In genomic region chr2:241009601-241010530, GRCh38 we compare ENCODE assay signal across 8 cellular contexts. TPM values are rescaled to one million over a fixed set of nuclear protein-coding genes. Genes with fewer than 3 reads are reported as not detected.
DNase-seq lines count a peak whose midpoint lies in the region; ATAC-seq, FAIRE-seq and TF ChIP-seq lines count a peak whose summit lies in the region.

No MANE protein-coding gene starts in this region.

- WGBS in IMR-90 (ENCODE audit: extremely low coverage in 2 of 2, insufficient read length in 1 of 2), 2 experiments = 20% methylated on average over 4 of the region's 28 CpGs; no CpG with 5 or more reads in 1 of the 2 experiments

- peaks cover 0 to 5% of the 10 kb centered on the region in 2 experiments; a peak in 1 of 4 replicates for H3K79me1 ChIP-seq in IMR-90 (ENCODE audit: low read depth in 1 of 2, low read length in 2 of 2)

- peaks cover 12% of the 10 kb centered on the region for H3K4me1 Mint-ChIP-seq in activated T-helper 2 cell treated with anti-CD3 and anti-CD28 coated beads, Interferon-gamma antibody, Interleukin-2, Interleukin-4, amounts not matched to agents 10 μg/mL and 5 μg/mL and 100 μg/mL, durations not matched to agents 14 hours and 24 hours and 36 hours (ENCODE audit: low read depth)
- peaks cover 0 to 17% of the 10 kb centered on the region in 2 donors for H3K4me1 Mint-ChIP-seq in natural killer cell

- H2BK20ac ChIP-seq in IMR-90 (ENCODE audit: low read depth, low read length) = peak overlapping the region; percentile 27

- intact Hi-C loops in IMR-90 (cut with micrococcal nuclease) = no loop called here
- intact Hi-C loops in activated T-helper 2 cell treated with anti-CD3 and anti-CD28 coated beads, Interferon-gamma antibody, Interleukin-2, Interleukin-4, amounts not matched to agents 10 μg/mL and 5 μg/mL and 100 μg/mL, durations not matched to agents 14 hours and 24 hours and 36 hours (cut with micrococcal nuclease) = no loop called here
- intact Hi-C loops in natural killer cell (cut with micrococcal nuclease) = no loop called here
- intact Hi-C loops in uterus (cut with DNase I; ENCODE audit: low total_unique reads) = no loop called here

- dilution Hi-C loops in IMR-90 (cut with HindIII; ENCODE audit: low sequenced_read_pairs, unreplicated experiment) = no loop called here

- peak overlapping the region; percentile 62 for H3K4me2 ChIP-seq in IMR-90 (ENCODE audit: low read depth, low read length)

- H3K27ac ChIP-seq in IMR-90 (ENCODE audit: insufficient read depth, low read length) (peak overlapping the region; percentile 83), uterus (peak overlapping the region; percentile 78 to 81)

- H2AK9ac ChIP-seq in IMR-90 (replicated peaks; ENCODE audit: low read depth, low read length, poor library complexity) = peak overlapping the region; percentile 78

- POLR2A ChIA-PET in IMR-90 (lab: Charles Lee; ENCODE audit: unreplicated experiment) = interaction anchor here (0.5 kb wide), 1 partner anchor 11 kb away, joined by 3 read pairs; no protein-coding TSS in a partner anchor

- H3K56ac ChIP-seq in IMR-90 (ENCODE audit: extremely low read depth, insufficient read depth, low read length) = no peak overlapping the region; the same call in 1 of the 2 replicates

- DNase-seq in AG20443 (ENCODE audit: low spot score) (peak; percentile 85), IMR-90 (peak; percentile 50), fibroblast of villous mesenchyme (ENCODE audit: low read depth) (peak; percentile 80), natural killer cell (peak; percentile 14), uterus (peak; percentile 70 to 76), RCC 7860 (ENCODE audit: low spot score) (no peak)
- DNase-seq in activated T-helper 2 cell treated with anti-CD3 and anti-CD28 coated beads, Interferon-gamma antibody, Interleukin-2, Interleukin-4, amounts not matched to agents 10 μg/mL and 5 μg/mL and 100 μg/mL, durations not matched to agents 14 hours and 24 hours and 36 hours (ENCODE audit: low spot score) = peak; percentile 34

- H3K4me3 Mint-ChIP-seq in activated T-helper 2 cell treated with anti-CD3 and anti-CD28 coated beads, Interferon-gamma antibody, Interleukin-2, Interleukin-4, amounts not matched to agents 10 μg/mL and 5 μg/mL and 100 μg/mL, durations not matched to agents 14 hours and 24 hours and 36 hours (ENCODE audit: low read depth) = no peak overlapping the region
- H3K4me3 Mint-ChIP-seq in natural killer cell = peak overlapping the region; percentile 38

- H4K5ac ChIP-seq in IMR-90 (ENCODE audit: low read depth, low read length) = peak overlapping the region; percentile 23; the same call in 1 of the 2 replicates

- H3K18ac ChIP-seq in IMR-90 (ENCODE audit: low read depth, low read length) = no peak overlapping the region; the same call in 1 of the 2 replicates

- TF ChIP-seq CTCF in IMR-90 (conservative IDR thresholded peaks at IDR 0.05; ENCODE audit: low read depth, low read length) (no peak), fibroblast of villous mesenchyme (IDR thresholded peaks at IDR 0.05; ENCODE audit: insufficient read depth, low read depth, low read length) (no peak), natural killer cell (IDR thresholded peaks at IDR 0.05) (no peak), uterus (IDR thresholded peaks at IDR 0.05) (peak in 1 of 4 experiments; percentile 43)

- ATAC-seq in IMR-90 (ENCODE audit: low read depth) = peak; percentile 83
- peak in 2 of 3 donors; percentile 26 to 71 for ATAC-seq in natural killer cell
- no peak for ATAC-seq in HG03354 (IDR thresholded peaks at IDR 0.05; ENCODE audit: poor library complexity, severe bottlenecking, unreplicated experiment)

- H2AFZ ChIP-seq in IMR-90 (replicated peaks; ENCODE audit: low read length, poor library complexity) = peak overlapping the region; percentile 91

- H3K4me1 ChIP-seq in IMR-90 (ENCODE audit: control insufficient read depth, insufficient read depth, low read length) (peaks cover 13% of the 10 kb centered on the region; the same call in 1 of the 2 replicates), uterus (no peaks in the 10 kb centered on the region)

- CTCF ChIA-PET in IMR-90 (lab: Yijun Ruan, JAX) = no interaction called here

- no peak overlapping the region for H3K27ac Mint-ChIP-seq in activated T-helper 2 cell treated with anti-CD3 and anti-CD28 coated beads, Interferon-gamma antibody, Interleukin-2, Interleukin-4, amounts not matched to agents 10 μg/mL and 5 μg/mL and 100 μg/mL, durations not matched to agents 14 hours and 24 hours and 36 hours
- peak overlapping the region in 1 of 2 donors; percentile 61 for H3K27ac Mint-ChIP-seq in natural killer cell

- H3K36me3 ChIP-seq in IMR-90 (ENCODE audit: control insufficient read depth, insufficient read depth, low read length) = peaks cover 3% of the 10 kb centered on the region; the same call in 1 of the 2 replicates
- no peaks in the 10 kb centered on the region for H3K36me3 ChIP-seq in uterus

- H2BK15ac ChIP-seq in IMR-90 (ENCODE audit: low read depth, low read length) = no peak overlapping the region

- no peak for TF ChIP-seq POLR2A in IMR-90 (IDR thresholded peaks at IDR 0.05; ENCODE audit: low read depth, low read length)
- TF ChIP-seq POLR2A in uterus (IDR thresholded peaks at IDR 0.05) = no peak

- H3K4ac ChIP-seq in IMR-90 (ENCODE audit: low read depth, low read length) = peak overlapping the region; percentile 52

- H2BK120ac ChIP-seq in IMR-90 (ENCODE audit: low read depth, low read length) = peak overlapping the region; percentile 62

- peak overlapping the region; percentile 66 to 87; a peak in 3 of 4 replicates for H4K8ac ChIP-seq in IMR-90 (ENCODE audit: low read depth in 2 of 2, low read length in 2 of 2)

- peak overlapping the region; percentile 17 for H2BK5ac ChIP-seq in IMR-90 (ENCODE audit: low read depth, low read length, poor library complexity, severe bottlenecking)

- no peak for FAIRE-seq in RCC 7860 (lab: Jason Lieb, UNC)

- H3K27me3 Mint-ChIP-seq in activated T-helper 2 cell treated with anti-CD3 and anti-CD28 coated beads, Interferon-gamma antibody, Interleukin-2, Interleukin-4, amounts not matched to agents 10 μg/mL and 5 μg/mL and 100 μg/mL, durations not matched to agents 14 hours and 24 hours and 36 hours (ENCODE audit: low read depth) = peaks cover 16% of the 10 kb centered on the region
- H3K27me3 Mint-ChIP-seq in natural killer cell (ENCODE audit: low read depth in 2 of 2) = peaks cover 20 to 21% of the 10 kb centered on the region in 2 donors

- peak overlapping the region; percentile 30 for H3K9ac ChIP-seq in IMR-90 (ENCODE audit: low read depth, low read length)

- TF ChIP-seq RAD21 in IMR-90 (IDR thresholded peaks at IDR 0.05; ENCODE audit: low read length) = no peak

- peaks cover 8% of the 10 kb centered on the region; the same call in 1 of the 2 replicates for H3K9me1 ChIP-seq in IMR-90 (ENCODE audit: insufficient read depth, low read length)

- no TSS peak for BruUV-seq in IMR-90 (replicated peaks; lab: Mats Ljungman, UMichigan)

- H2AK5ac ChIP-seq in IMR-90 (ENCODE audit: low read depth, low read length) = peak overlapping the region; percentile 24; the same call in 1 of the 2 replicates

- H4K91ac ChIP-seq in IMR-90 (ENCODE audit: insufficient read depth, low read depth, low read length) = peak overlapping the region; percentile 64

- peak overlapping the region; percentile 52; the same call in 1 of the 2 replicates for H3K14ac ChIP-seq in IMR-90 (replicated peaks; ENCODE audit: low read depth, low read length)

- H3K4me3 ChIP-seq in IMR-90 (ENCODE audit: insufficient read depth, low read depth, low read length) = 0 out of 2 replicates have a peak overlapping the region, but pooled peaks have one; percentile 4
- H3K4me3 ChIP-seq in fibroblast of villous mesenchyme (ENCODE audit: low read depth, low read length) = peak overlapping the region; percentile 27
- H3K4me3 ChIP-seq in uterus = peak overlapping the region; percentile 15 to 18

- H3K9me3 ChIP-seq in IMR-90 (ENCODE audit: control insufficient read depth, insufficient read depth, low read length) (peaks cover 4% of the 10 kb centered on the region; the same call in 1 of the 2 replicates), uterus (peaks cover 0 to 6% of the 10 kb centered on the region in 2 donors)

- no peaks in the 10 kb centered on the region for H4K20me1 ChIP-seq in IMR-90 (ENCODE audit: insufficient read depth, low read length)

- H3K9me3 Mint-ChIP-seq in activated T-helper 2 cell treated with anti-CD3 and anti-CD28 coated beads, Interferon-gamma antibody, Interleukin-2, Interleukin-4, amounts not matched to agents 10 μg/mL and 5 μg/mL and 100 μg/mL, durations not matched to agents 14 hours and 24 hours and 36 hours = peaks cover 12% of the 10 kb centered on the region
- H3K9me3 Mint-ChIP-seq in natural killer cell = peaks cover 0 to 8% of the 10 kb centered on the region in 2 donors

- H3K36me3 Mint-ChIP-seq in activated T-helper 2 cell treated with anti-CD3 and anti-CD28 coated beads, Interferon-gamma antibody, Interleukin-2, Interleukin-4, amounts not matched to agents 10 μg/mL and 5 μg/mL and 100 μg/mL, durations not matched to agents 14 hours and 24 hours and 36 hours (ENCODE audit: low read depth) = no peaks in the 10 kb centered on the region
- H3K36me3 Mint-ChIP-seq in natural killer cell = peaks cover 9% of the 10 kb centered on the region

- in situ Hi-C loops in IMR-90 (cut with MboI; ENCODE audit: low sequenced_read_pairs) = no loop called here

- no peaks in the 10 kb centered on the region for H3K27me3 ChIP-seq in IMR-90 (ENCODE audit: control insufficient read depth, insufficient read depth, low read length)
- no peaks in the 10 kb centered on the region for H3K27me3 ChIP-seq in uterus

- H3K23ac ChIP-seq in IMR-90 (ENCODE audit: low read depth, low read length) = peak overlapping the region; percentile 46; the same call in 1 of the 2 replicates

TF ChIP-seq in IMR-90, 13 proteins besides CTCF, POLR2A, EP300 and RAD21:
- no peak for TF ChIP-seq RFX5 (IDR thresholded peaks at IDR 0.05; ENCODE audit: low read depth, low read length)
- TF ChIP-seq BHLHE40 (IDR thresholded peaks at IDR 0.05; ENCODE audit: low read depth, low read length) = no peak
- TF ChIP-seq FOS (IDR thresholded peaks at IDR 0.05; ENCODE audit: low read depth, low read length) = no peak
- no peak for TF ChIP-seq MAFK (IDR thresholded peaks at IDR 0.05; ENCODE audit: low read depth, low read length)
- no peak for TF ChIP-seq MAZ (IDR thresholded peaks at IDR 0.05; ENCODE audit: borderline replicate concordance, low read depth, low read length)
- no peak for TF ChIP-seq MXI1 (IDR thresholded peaks at IDR 0.05; ENCODE audit: borderline replicate concordance, low read depth, low read length)
- TF ChIP-seq SMC3 (IDR thresholded peaks at IDR 0.05; ENCODE audit: low read depth, low read length) = no peak

RNA-seq across cellular contexts. Expression of gene SNED1, which starts 11.4 kb away (rescaled TPM):
- total RNA-seq in IMR-90 (2012; rRNA removed) = 1.1 and 1.4 TPM in 2 replicates
- polyA plus RNA-seq in IMR-90 (2012; rRNA removed) = 3.4 and 3.7 TPM in 2 replicates
- polyA plus RNA-seq in IMR-90 (2012; cell fraction: cytosol; rRNA removed) = 1.3 and 3.9 TPM in 2 replicates
- 6.6 and 15.0 TPM in 2 replicates for polyA plus RNA-seq in IMR-90 (2012; cell fraction: nucleus; rRNA removed; ENCODE audit: low replicate concordance)
- 1.5 and 1.7 TPM in 2 replicates for total RNA-seq in activated T-helper 2 cell treated with anti-CD3 and anti-CD28 coated beads, Interferon-gamma antibody, Interleukin-2, Interleukin-4, amounts not matched to agents 10 μg/mL and 5 μg/mL and 100 μg/mL, durations not matched to agents 14 hours and 24 hours and 36 hours
- total RNA-seq in fibroblast of villous mesenchyme = 5.5 and 6.5 TPM in 2 replicates
- 1 to 10 TPM in 2 of 3 donors, under 1 TPM in 1; 0.97 to 4.9 (median 2.5) TPM for total RNA-seq in natural killer cell
- total RNA-seq in uterus = 10 to 100 TPM; 18.5 to 87.1 (median 21.9) TPM
